1 cellular context compared by ENCODE assay signal in genomic region chr5:99900302-99900811, GRCh38.
TF ChIP-seq lines count a peak whose summit lies in the region.

No MANE protein-coding gene starts in this region.

TF ChIP-seq in HEK293, 187 proteins besides CTCF, POLR2A, EP300 and RAD21 (continued from another document and continues in another):
- TF ChIP-seq ZNF701 (tag by site-specific recombination; IDR thresholded peaks at IDR 0.05) = no peak
- no peak for TF ChIP-seq ZNF530 (tag by site-specific recombination; IDR thresholded peaks at IDR 0.05; ENCODE audit: low read depth)
- TF ChIP-seq ZEB2 (tag by site-specific recombination; IDR thresholded peaks at IDR 0.05) = peak; percentile 98
- no peak for TF ChIP-seq ZNF335 (tag by site-specific recombination; conservative IDR thresholded peaks at IDR 0.05)
- TF ChIP-seq ZNF596 (tag by site-specific recombination; IDR thresholded peaks at IDR 0.05) = 0 out of 2 replicates have a peak, but pooled peaks have one; percentile 8
- peak; percentile 100 for TF ChIP-seq ZNF843 (tag by site-specific recombination; IDR thresholded peaks at IDR 0.05)
- TF ChIP-seq SETDB1 (IDR thresholded peaks at IDR 0.05; ENCODE audit: insufficient read length, low read length) = no peak
- peak; percentile 92 for TF ChIP-seq ZNF394 (tag by site-specific recombination; IDR thresholded peaks at IDR 0.05; ENCODE audit: borderline replicate concordance)
- no peak for TF ChIP-seq ZNF302 (tag by site-specific recombination; IDR thresholded peaks at IDR 0.05; ENCODE audit: low read depth)
- TF ChIP-seq, protein P1, sequence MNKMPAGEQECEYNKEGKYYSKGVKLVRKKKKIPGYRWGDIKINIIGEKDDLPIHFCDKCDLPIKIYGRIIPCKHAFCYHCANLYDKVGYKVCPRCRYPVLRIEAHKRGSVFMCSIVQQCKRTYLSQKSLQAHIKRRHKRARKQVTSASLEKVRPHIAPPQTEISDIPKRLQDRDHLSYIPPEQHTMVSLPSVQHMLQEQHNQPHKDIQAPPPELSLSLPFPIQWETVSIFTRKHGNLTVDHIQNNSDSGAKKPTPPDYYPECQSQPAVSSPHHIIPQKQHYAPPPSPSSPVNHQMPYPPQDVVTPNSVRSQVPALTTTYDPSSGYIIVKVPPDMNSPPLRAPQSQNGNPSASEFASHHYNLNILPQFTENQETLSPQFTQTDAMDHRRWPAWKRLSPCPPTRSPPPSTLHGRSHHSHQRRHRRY (tag by site-specific recombination; IDR thresholded peaks at IDR 0.05) = 0 out of 2 replicates have a peak, but pooled peaks have one; percentile 18
- TF ChIP-seq, protein P2, sequence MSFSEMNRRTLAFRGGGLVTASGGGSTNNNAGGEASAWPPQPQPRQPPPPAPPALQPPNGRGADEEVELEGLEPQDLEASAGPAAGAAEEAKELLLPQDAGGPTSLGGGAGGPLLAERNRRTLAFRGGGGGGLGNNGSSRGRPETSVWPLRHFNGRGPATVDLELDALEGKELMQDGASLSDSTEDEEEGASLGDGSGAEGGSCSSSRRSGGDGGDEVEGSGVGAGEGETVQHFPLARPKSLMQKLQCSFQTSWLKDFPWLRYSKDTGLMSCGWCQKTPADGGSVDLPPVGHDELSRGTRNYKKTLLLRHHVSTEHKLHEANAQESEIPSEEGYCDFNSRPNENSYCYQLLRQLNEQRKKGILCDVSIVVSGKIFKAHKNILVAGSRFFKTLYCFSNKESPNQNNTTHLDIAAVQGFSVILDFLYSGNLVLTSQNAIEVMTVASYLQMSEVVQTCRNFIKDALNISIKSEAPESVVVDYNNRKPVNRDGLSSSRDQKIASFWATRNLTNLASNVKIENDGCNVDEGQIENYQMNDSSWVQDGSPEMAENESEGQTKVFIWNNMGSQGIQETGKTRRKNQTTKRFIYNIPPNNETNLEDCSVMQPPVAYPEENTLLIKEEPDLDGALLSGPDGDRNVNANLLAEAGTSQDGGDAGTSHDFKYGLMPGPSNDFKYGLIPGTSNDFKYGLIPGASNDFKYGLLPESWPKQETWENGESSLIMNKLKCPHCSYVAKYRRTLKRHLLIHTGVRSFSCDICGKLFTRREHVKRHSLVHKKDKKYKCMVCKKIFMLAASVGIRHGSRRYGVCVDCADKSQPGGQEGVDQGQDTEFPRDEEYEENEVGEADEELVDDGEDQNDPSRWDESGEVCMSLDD (tag by site-specific recombination; IDR thresholded peaks at IDR 0.05) = no peak
- TF ChIP-seq ZNF560 (tag by site-specific recombination; IDR thresholded peaks at IDR 0.05; ENCODE audit: borderline replicate concordance) = no peak
- TF ChIP-seq ZNF571 (tag by site-specific recombination; IDR thresholded peaks at IDR 0.05) = no peak
- peak; percentile 92 for TF ChIP-seq IKZF3 (tag by site-specific recombination; IDR thresholded peaks at IDR 0.05)
- TF ChIP-seq ZNF510 (tag by site-specific recombination; IDR thresholded peaks at IDR 0.05; ENCODE audit: insufficient replicate concordance) = no peak
- TF ChIP-seq ZNF707 (tag by site-specific recombination; IDR thresholded peaks at IDR 0.05) = no peak
- TF ChIP-seq BCL11B (tag by site-specific recombination; IDR thresholded peaks at IDR 0.05; ENCODE audit: low read depth) = peak; percentile 92
- no peak for TF ChIP-seq ZNF114 (tag by site-specific recombination; IDR thresholded peaks at IDR 0.05)
- no peak for TF ChIP-seq ZFHX2 (tag by site-specific recombination; conservative IDR thresholded peaks at IDR 0.05)
- no peak for TF ChIP-seq ZNF585B (tag by site-specific recombination; IDR thresholded peaks at IDR 0.05)
- TF ChIP-seq ZNF140 (tag by site-specific recombination; IDR thresholded peaks at IDR 0.05) = no peak
- TF ChIP-seq GLI2 (tag by site-specific recombination; IDR thresholded peaks at IDR 0.05; ENCODE audit: borderline replicate concordance, low read depth) = peak; percentile 91
- no peak for TF ChIP-seq ZNF776 (tag by site-specific recombination; IDR thresholded peaks at IDR 0.05; ENCODE audit: borderline replicate concordance)
- TF ChIP-seq, protein P3, sequence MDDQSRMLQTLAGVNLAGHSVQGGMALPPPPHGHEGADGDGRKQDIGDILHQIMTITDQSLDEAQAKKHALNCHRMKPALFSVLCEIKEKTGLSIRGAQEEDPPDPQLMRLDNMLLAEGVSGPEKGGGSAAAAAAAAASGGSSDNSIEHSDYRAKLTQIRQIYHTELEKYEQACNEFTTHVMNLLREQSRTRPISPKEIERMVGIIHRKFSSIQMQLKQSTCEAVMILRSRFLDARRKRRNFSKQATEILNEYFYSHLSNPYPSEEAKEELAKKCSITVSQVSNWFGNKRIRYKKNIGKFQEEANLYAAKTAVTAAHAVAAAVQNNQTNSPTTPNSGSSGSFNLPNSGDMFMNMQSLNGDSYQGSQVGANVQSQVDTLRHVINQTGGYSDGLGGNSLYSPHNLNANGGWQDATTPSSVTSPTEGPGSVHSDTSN (CRISPR knock-in tag; IDR thresholded peaks at IDR 0.05) = no peak
- TF ChIP-seq ZNF558 (tag by site-specific recombination; IDR thresholded peaks at IDR 0.05) = peak; percentile 83
- no peak for TF ChIP-seq GLI4 (tag by site-specific recombination; IDR thresholded peaks at IDR 0.05)
- TF ChIP-seq, protein P4, sequence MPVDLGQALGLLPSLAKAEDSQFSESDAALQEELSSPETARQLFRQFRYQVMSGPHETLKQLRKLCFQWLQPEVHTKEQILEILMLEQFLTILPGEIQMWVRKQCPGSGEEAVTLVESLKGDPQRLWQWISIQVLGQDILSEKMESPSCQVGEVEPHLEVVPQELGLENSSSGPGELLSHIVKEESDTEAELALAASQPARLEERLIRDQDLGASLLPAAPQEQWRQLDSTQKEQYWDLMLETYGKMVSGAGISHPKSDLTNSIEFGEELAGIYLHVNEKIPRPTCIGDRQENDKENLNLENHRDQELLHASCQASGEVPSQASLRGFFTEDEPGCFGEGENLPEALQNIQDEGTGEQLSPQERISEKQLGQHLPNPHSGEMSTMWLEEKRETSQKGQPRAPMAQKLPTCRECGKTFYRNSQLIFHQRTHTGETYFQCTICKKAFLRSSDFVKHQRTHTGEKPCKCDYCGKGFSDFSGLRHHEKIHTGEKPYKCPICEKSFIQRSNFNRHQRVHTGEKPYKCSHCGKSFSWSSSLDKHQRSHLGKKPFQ (tag by site-specific recombination; IDR thresholded peaks at IDR 0.05) = 0 out of 2 replicates have a peak, but pooled peaks have one; percentile 51
- TF ChIP-seq, protein P5, sequence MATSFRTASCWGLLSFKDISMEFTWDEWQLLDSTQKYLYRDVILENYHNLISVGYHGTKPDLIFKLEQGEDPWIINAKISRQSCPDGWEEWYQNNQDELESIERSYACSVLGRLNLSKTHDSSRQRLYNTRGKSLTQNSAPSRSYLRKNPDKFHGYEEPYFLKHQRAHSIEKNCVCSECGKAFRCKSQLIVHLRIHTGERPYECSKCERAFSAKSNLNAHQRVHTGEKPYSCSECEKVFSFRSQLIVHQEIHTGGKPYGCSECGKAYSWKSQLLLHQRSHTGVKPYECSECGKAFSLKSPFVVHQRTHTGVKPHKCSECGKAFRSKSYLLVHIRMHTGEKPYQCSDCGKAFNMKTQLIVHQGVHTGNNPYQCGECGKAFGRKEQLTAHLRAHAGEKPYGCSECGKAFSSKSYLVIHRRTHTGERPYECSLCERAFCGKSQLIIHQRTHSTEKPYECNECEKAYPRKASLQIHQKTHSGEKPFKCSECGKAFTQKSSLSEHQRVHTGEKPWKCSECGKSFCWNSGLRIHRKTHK (tag by site-specific recombination; IDR thresholded peaks at IDR 0.05) = no peak
- TF ChIP-seq ZSCAN23 (tag by site-specific recombination; IDR thresholded peaks at IDR 0.05) = peak; percentile 98
- TF ChIP-seq ZSCAN16 (tag by site-specific recombination; IDR thresholded peaks at IDR 0.05) = no peak
- no peak for TF ChIP-seq ZNF658 (tag by site-specific recombination; IDR thresholded peaks at IDR 0.05)
- TF ChIP-seq ZNF202 (tag by site-specific recombination; IDR thresholded peaks at IDR 0.05; ENCODE audit: borderline replicate concordance) = no peak
- no peak for TF ChIP-seq ZNF311 (tag by site-specific recombination; IDR thresholded peaks at IDR 0.05; ENCODE audit: borderline replicate concordance)
- peak; percentile 97 for TF ChIP-seq KLF8 (tag by site-specific recombination; IDR thresholded peaks at IDR 0.05)
- TF ChIP-seq ZNF629 (tag by site-specific recombination; IDR thresholded peaks at IDR 0.05) = peak; percentile 92
- TF ChIP-seq ZNF654 (tag by site-specific recombination; IDR thresholded peaks at IDR 0.05; ENCODE audit: low read depth) = 0 out of 2 replicates have a peak, but pooled peaks have one; percentile 9
- TF ChIP-seq ZNF747 (tag by site-specific recombination; IDR thresholded peaks at IDR 0.05) = no peak
- no peak for TF ChIP-seq ZNF521 (tag by site-specific recombination; IDR thresholded peaks at IDR 0.05)
- TF ChIP-seq SP2 (tag by site-specific recombination; IDR thresholded peaks at IDR 0.05) = 0 out of 2 replicates have a peak, but pooled peaks have one; percentile 22
- peak; percentile 73; the same call in 1 of the 2 replicates for TF ChIP-seq KLF10 (tag by site-specific recombination; IDR thresholded peaks at IDR 0.05)
- TF ChIP-seq TCF7L2 (IDR thresholded peaks at IDR 0.05; ENCODE audit: borderline replicate concordance, low read depth, low read length) = peak; percentile 57; the same call in 1 of the 2 replicates
- TF ChIP-seq ZBTB48 (tag by site-specific recombination; IDR thresholded peaks at IDR 0.05) = no peak
- TF ChIP-seq ZNF184 (tag by site-specific recombination; IDR thresholded peaks at IDR 0.05) = peak; percentile 58; the same call in 1 of the 2 replicates
- no peak for TF ChIP-seq ZNF423 (tag by site-specific recombination; IDR thresholded peaks at IDR 0.05)
- no peak for TF ChIP-seq ZNF211 (tag by site-specific recombination; IDR thresholded peaks at IDR 0.05; ENCODE audit: low read depth)
- peak; percentile 97 for TF ChIP-seq ZNF24 (tag by site-specific recombination; IDR thresholded peaks at IDR 0.05)
- no peak for TF ChIP-seq ZNF169 (tag by site-specific recombination; IDR thresholded peaks at IDR 0.05)
- no peak for TF ChIP-seq ZNF624 (tag by site-specific recombination; IDR thresholded peaks at IDR 0.05)
- TF ChIP-seq, protein P6, sequence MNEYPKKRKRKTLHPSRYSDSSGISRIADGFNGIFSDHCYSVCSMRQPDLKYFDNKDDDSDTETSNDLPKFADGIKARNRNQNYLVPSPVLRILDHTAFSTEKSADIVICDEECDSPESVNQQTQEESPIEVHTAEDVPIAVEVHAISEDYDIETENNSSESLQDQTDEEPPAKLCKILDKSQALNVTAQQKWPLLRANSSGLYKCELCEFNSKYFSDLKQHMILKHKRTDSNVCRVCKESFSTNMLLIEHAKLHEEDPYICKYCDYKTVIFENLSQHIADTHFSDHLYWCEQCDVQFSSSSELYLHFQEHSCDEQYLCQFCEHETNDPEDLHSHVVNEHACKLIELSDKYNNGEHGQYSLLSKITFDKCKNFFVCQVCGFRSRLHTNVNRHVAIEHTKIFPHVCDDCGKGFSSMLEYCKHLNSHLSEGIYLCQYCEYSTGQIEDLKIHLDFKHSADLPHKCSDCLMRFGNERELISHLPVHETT (tag by site-specific recombination; IDR thresholded peaks at IDR 0.05) = peak; percentile 98
- no peak for TF ChIP-seq ZNF350 (tag by site-specific recombination; IDR thresholded peaks at IDR 0.05)
- no peak for TF ChIP-seq ZNF37A (tag by site-specific recombination; IDR thresholded peaks at IDR 0.05)
- TF ChIP-seq MEIS1 (CRISPR knock-in tag; IDR thresholded peaks at IDR 0.05; ENCODE audit: borderline replicate concordance) = no peak; the same call in 1 of the 2 replicates
- TF ChIP-seq ZNF76 (tag by site-specific recombination; IDR thresholded peaks at IDR 0.05; ENCODE audit: borderline replicate concordance, low read depth) = peak; percentile 57; the same call in 1 of the 2 replicates
- peak; percentile 100 for TF ChIP-seq FEZF1 (tag by site-specific recombination; IDR thresholded peaks at IDR 0.05)
- no peak for TF ChIP-seq ZNF292 (tag by site-specific recombination; IDR thresholded peaks at IDR 0.05; ENCODE audit: borderline replicate concordance, low read depth)
- peak; percentile 83; the same call in 1 of the 2 replicates for TF ChIP-seq ZNF239 (tag by site-specific recombination; IDR thresholded peaks at IDR 0.05)
- TF ChIP-seq, protein P7, sequence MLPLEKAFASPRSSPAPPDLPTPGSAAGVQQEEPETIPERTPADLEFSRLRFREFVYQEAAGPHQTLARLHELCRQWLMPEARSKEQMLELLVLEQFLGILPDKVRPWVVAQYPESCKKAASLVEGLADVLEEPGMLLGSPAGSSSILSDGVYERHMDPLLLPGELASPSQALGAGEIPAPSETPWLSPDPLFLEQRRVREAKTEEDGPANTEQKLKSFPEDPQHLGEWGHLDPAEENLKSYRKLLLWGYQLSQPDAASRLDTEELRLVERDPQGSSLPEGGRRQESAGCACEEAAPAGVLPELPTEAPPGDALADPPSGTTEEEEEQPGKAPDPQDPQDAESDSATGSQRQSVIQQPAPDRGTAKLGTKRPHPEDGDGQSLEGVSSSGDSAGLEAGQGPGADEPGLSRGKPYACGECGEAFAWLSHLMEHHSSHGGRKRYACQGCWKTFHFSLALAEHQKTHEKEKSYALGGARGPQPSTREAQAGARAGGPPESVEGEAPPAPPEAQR (tag by site-specific recombination; IDR thresholded peaks at IDR 0.05) = no peak
- peak; percentile 78 for TF ChIP-seq ZNF692 (tag by site-specific recombination; IDR thresholded peaks at IDR 0.05)
- TF ChIP-seq ZNF354C (tag by site-specific recombination; IDR thresholded peaks at IDR 0.05; ENCODE audit: borderline replicate concordance, low read depth) = no peak
- TF ChIP-seq SCRT1 (tag by site-specific recombination; IDR thresholded peaks at IDR 0.05; ENCODE audit: borderline replicate concordance) = peak; percentile 77; the same call in 1 of the 2 replicates
